In the genomic region with DNA sequence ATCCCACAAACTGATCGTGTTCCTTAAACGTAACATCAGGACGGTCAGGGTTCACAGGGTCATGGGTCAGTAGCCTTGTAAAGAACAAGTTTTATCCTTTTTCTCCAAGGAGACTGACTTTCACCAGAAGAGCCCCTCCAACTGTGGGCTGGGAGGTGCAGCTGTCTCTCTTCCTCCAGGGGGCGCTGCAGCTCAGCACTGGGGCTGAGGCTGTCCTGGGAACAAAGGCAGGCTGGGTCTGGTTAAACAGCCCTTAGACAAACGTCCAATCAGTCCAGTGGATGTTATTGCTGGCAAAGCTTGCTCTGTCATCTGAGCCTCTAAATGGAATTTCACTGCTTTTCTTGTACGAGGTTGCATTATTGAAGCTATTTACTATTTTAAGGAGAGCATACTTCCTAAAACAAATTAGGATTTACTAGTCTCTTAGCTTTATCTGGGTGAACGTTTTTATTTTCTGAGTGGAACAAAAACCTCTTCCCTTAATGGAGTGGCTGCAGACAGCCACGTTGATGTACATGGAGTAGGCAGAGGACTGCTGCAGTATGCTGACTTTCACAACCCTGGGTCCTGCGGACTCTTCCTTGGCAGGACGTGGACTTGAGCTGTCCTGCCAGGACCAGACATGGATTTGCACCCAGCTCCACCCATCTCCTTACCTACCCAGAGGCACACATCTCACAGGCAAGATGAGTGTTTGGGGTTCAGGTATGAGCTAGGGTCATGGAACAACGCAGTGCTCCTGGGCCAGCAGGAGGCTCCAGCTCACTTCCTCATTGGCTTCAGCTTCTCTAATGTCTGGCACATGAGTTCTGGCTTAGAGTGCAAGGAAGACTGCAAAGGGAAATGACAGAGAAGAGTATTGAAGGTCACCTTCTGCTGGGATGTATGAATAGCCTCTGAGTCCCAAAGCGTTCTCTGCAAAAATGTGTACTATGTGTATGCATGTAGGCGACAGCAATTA, we compare ENCODE assay signal across 8 cellular contexts. TPM values are rescaled to one million over a fixed set of nuclear protein-coding genes. Genes with fewer than 3 reads are reported as not detected.
DNase-seq lines count a peak whose midpoint lies in the region; ATAC-seq and TF ChIP-seq lines count a peak whose summit lies in the region.

No MANE protein-coding gene starts in this region.

- DNase-seq in CD1c-positive myeloid dendritic cell (ENCODE audit: extremely low spot score) = peak; percentile 74
- DNase-seq in HT-29 (ENCODE audit: low spot score) = peak; percentile 74
- no peak for DNase-seq in Panc1 (ENCODE audit: low read depth, low spot score)
- DNase-seq in activated T-helper 1 cell treated with anti-CD3 and anti-CD28 coated beads, Interleukin-2, amount 50 U/mL, for 16 hours (ENCODE audit: low read depth in 1 of 2, low spot score in 1 of 2) = peak; percentile 49 to 57
- peak; percentile 90 for DNase-seq in fibroblast of the aortic adventitia (ENCODE audit: low read depth)
- peak in 49 of 56 donors; percentile 7 to 86 (median 51) for DNase-seq in nucleus accumbens (lab: John Stamatoyannopoulos, UW)
- DNase-seq in testis = peak; percentile 88
- DNase-seq in HPDE6-E6E7 (ENCODE audit: extremely low spot score) = no peak

- H3K4me1 ChIP-seq in Panc1 (ENCODE audit: control insufficient read depth, insufficient read depth, low read length) = no peaks in the 10 kb centered on the region; the same call in 1 of the 2 replicates
- peaks cover 12% of the 10 kb centered on the region for H3K4me1 ChIP-seq in testis

- no TSS peak for BruUV-seq in Panc1 (replicated peaks; lab: Mats Ljungman, UMichigan)

- in situ Hi-C loops in Panc1 (cut with HindIII; ENCODE audit: low pct_unique_long_range_greater_than_20kb, low sequenced_read_pairs) = no loop called here

- H3K9me3 ChIP-seq in Panc1 (ENCODE audit: control insufficient read depth, insufficient read depth, low read depth, low read length) = no peaks in the 10 kb centered on the region
- no peaks in the 10 kb centered on the region for H3K9me3 ChIP-seq in testis

- CTCF ChIA-PET in Panc1 (lab: Charles Lee) = interaction anchor here (0.6 to 1.1 kb wide), 4 partner anchors 57 to 262 kb away, joined by 3 read pairs; no protein-coding TSS in a partner anchor

- 41 to 54% methylated on average over 8 to 13 of the region's 13 CpGs for WGBS in testis, 2 donors

- POLR2A ChIA-PET in Panc1 (lab: Charles Lee) = interaction anchor here (0.6 kb wide), 2 partner anchors 148 to 344 kb away, joined by 3 to 16 read pairs; no protein-coding TSS in a partner anchor

- H3K27ac ChIP-seq in Panc1 (ENCODE audit: low read length) (no peak overlapping the region), testis (peak overlapping the region in 1 of 2 donors; percentile 27)

- peak; percentile 93 for ATAC-seq in Panc1

- TF ChIP-seq CTCF in Panc1 (IDR thresholded peaks at IDR 0.05) (peak; percentile 91), fibroblast of the aortic adventitia (IDR thresholded peaks at IDR 0.05; ENCODE audit: insufficient read depth, low read length) (peak; percentile 99), testis (IDR thresholded peaks at IDR 0.05) (peak; percentile 88 to 98 (median 91))

- H3K36me3 ChIP-seq in Panc1 (ENCODE audit: control insufficient read depth, insufficient read depth, low read length) (peaks cover 7% of the 10 kb centered on the region), testis (ENCODE audit: low read depth, missing control alignments) (no peaks in the 10 kb centered on the region)

- intact Hi-C loops in Panc1 (cut with micrococcal nuclease; ENCODE audit: unreplicated experiment) (no loop called here), testis (cut with DNase I; ENCODE audit: low total_unique reads) (loop anchor here (10.0 kb wide), 2 partner anchors 243 to 343 kb away; no protein-coding TSS in a partner anchor)

- no peak for TF ChIP-seq POLR2A in testis (IDR thresholded peaks at IDR 0.05)

- H3K4me3 ChIP-seq in Panc1 (ENCODE audit: low read depth in 2 of 2, low read length in 2 of 2) (no peak overlapping the region), fibroblast of the aortic adventitia (ENCODE audit: low read depth, low read length) (no peak overlapping the region), testis (no peak overlapping the region)

- H3K27me3 ChIP-seq in Panc1 (ENCODE audit: control insufficient read depth, insufficient read depth, low read length) (no peaks in the 10 kb centered on the region), testis (no peaks in the 10 kb centered on the region)

RNA-seq across cellular contexts. Expression of a gene that starts 7.8 kb away (rescaled TPM):
- 26.5 and 29.7 TPM in 2 replicates for total RNA-seq in HT-29 (2014; rRNA removed; shearing (Covaris generic))
- total RNA-seq in Panc1 (2021; ENCODE audit: unreplicated experiment) (41.0 TPM), fibroblast of the aortic adventitia (ENCODE audit: low replicate concordance) (28.2 and 31.5 TPM in 2 replicates), testis (10 to 100 TPM; 20.3 to 24.7 TPM)
- 17.2 TPM for polyA plus RNA-seq in Panc1 (2012; ENCODE audit: insufficient read length)
- polyA plus RNA-seq in testis (ENCODE audit: insufficient read depth, low read depth, low replicate concordance) = 15.3 TPM

RNA-seq across cellular contexts. Expression of a gene that starts 36.9 kb away (rescaled TPM):
- not detected in 2 replicates for total RNA-seq in HT-29 (2014; rRNA removed; shearing (Covaris generic))
- total RNA-seq in Panc1 (2021; ENCODE audit: unreplicated experiment) (0.08 TPM), fibroblast of the aortic adventitia (ENCODE audit: low replicate concordance) (not detected in 2 replicates), testis (under 1 TPM; 0.68 to 0.71 TPM)
- 0.08 TPM for polyA plus RNA-seq in Panc1 (2012; ENCODE audit: insufficient read length)
- polyA plus RNA-seq in testis (ENCODE audit: insufficient read depth, low read depth, low replicate concordance) = 0.32 TPM

Comparison
In these comparisons a context has a peak if more than half of its experiments do, and no peak if none do; other contexts are left out.
1. DNase-seq: peak in CD1c-positive myeloid dendritic cell (single experiment), HT-29 (single experiment), activated T-helper 1 cell treated with anti-CD3 and anti-CD28 coated beads, Interleukin-2, amount 50 U/mL, for 16 hours (2 of 2), fibroblast of the aortic adventitia (single experiment), nucleus accumbens (49 of 56) and testis (single experiment); none in Panc1 (single experiment) and HPDE6-E6E7 (single experiment).
2. Peak in every context shown above with its lines, with median percentiles within 50 percentile points of each other: CTCF ChIP-seq.